In the genomic region with DNA sequence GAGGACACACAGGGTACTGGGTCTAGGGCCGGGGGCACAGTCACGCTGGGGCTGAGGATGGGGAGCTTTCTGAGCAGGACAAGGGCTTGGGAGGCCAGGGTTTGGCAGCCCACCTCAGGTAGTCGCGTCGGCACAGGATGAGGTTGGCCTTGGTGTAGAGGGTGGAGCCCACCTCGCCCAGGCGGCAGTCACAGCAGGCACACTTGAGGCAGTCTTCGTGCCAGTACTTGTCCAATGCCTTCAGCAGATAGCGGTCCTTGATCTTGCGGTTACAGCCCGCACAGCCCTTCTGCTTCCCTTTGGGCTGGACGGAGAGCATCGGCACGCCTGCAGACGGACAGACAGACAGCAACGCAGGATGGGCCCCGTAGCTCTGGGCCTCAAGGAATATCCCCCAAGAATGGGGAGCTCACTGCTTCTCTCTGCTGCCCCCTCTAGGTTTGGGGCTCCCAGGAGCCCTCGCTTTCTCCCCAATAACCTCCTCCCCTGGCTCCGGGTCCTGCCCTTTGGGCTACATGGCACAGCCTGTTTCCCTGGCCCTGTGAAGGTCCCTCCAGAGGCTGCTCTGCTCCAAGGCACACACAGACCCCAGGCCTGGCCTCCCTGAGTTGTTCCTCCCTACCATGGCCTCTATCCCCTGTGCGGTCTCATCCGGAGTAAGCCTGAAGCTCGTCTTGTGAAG, we compare ENCODE assay signal across 31 cellular contexts. TPM values are rescaled to one million over a fixed set of nuclear protein-coding genes. Genes with fewer than 3 reads are reported as not detected.
A peak's percentile ranks its signal among the peaks of the same experiment; 100 is the strongest.
DNase-seq lines count a peak whose midpoint lies in the region; ATAC-seq, FAIRE-seq and TF ChIP-seq lines count a peak whose summit lies in the region.
"Had no signal": no experiment of that assay in that cellular context is flagged by ENCODE, and none has a peak within 500 bp of the region (broad histone marks: within the 10 kb centered on the region; RNA-seq: fewer than 3 reads in every experiment).

No MANE protein-coding gene starts in this region.

- no peak overlapping the region for H2AFZ ChIP-seq in keratinocyte (ENCODE audit: control insufficient read depth, low read length)
- H2AFZ ChIP-seq: hepatocyte had no signal

- peak overlapping the region; percentile 59 for H3K4me2 ChIP-seq in keratinocyte (ENCODE audit: control insufficient read depth, extremely low read depth, insufficient read depth, low read depth, low read length)
- H3K4me2 ChIP-seq: hepatocyte had no signal

- H3K79me2 ChIP-seq in keratinocyte (ENCODE audit: control insufficient read depth, insufficient read depth, low read length), result no peaks in the 10 kb centered on the region
- H3K79me2 ChIP-seq: hepatocyte had no signal

- peaks cover 6% of the 10 kb centered on the region for H3K9me1 ChIP-seq in keratinocyte (ENCODE audit: control insufficient read depth, extremely low read depth, insufficient read depth, low read length)

- no peak overlapping the region for H3K4me3 ChIP-seq in WERI-Rb-1 (ENCODE audit: low read depth, low read length)
- H3K4me3 ChIP-seq in keratinocyte (ENCODE audit: control insufficient read depth in 2 of 3, extremely low read depth in 1 of 3, insufficient read depth in 2 of 3, low read depth in 1 of 3, low read length in 3 of 3), result no peak overlapping the region
- no peak overlapping the region for H3K4me3 ChIP-seq in tibial nerve
- H3K4me3 ChIP-seq: gastroesophageal sphincter, hepatocyte, pancreas, suprapubic skin had no signal

- WGBS in tibial nerve, 2 donors, result 90 to 97% methylated on average over 15 to 21 of the region's 22 CpGs

- DNase-seq in left ventricle myocardium superior (peak; percentile 12), cardiac septum (ENCODE audit: low spot score) (no peak), WERI-Rb-1 (no peak), keratinocyte (ENCODE audit: low read depth, low spot score) (no peak), NCI-H2227 (lab: John Stamatoyannopoulos, UW; ENCODE audit: unreplicated experiment) (no peak), dedifferentiated amniotic fluid mesenchymal stem cell (ENCODE audit: extremely low spot score) (no peak), tibial nerve (ENCODE audit: low spot score in 2 of 2) (no peak)
- DNase-seq: activated B cell treated with CpG ODN at 0.5 μM for 24 hours; activated CD4-positive, alpha-beta T cell treated with anti-CD3 and anti-CD28 coated beads, Interleukin-2, amount 10 ng/mL, durations not matched to agents 7 days and 5 days; activated effector memory CD4-positive, alpha-beta T cell treated with Interleukin-2 at 50 U/mL for 16 hours; activated T-cell treated with anti-CD3 and anti-CD28 coated beads, Interleukin-2, amount 50 U/mL, for 1 hour; CD4-positive, CD25-positive, alpha-beta regulatory T cell; mammary epithelial cell; NCI-H1694; NCI-H510A; RPMI8226; small intestine; stimulated activated naive CD4-positive, alpha-beta T cell had no signal

- FAIRE-seq in keratinocyte (lab: Jason Lieb, UNC), result no peak
- FAIRE-seq: A204.1, D721Med, GM12891, pancreas, small intestine had no signal

- H3K36me3 ChIP-seq in WERI-Rb-1 (peaks cover 25% of the 10 kb centered on the region), keratinocyte (ENCODE audit: control insufficient read depth in 2 of 2, extremely low read depth in 1 of 2, insufficient read depth in 2 of 2, low read length in 2 of 2) (no peaks in the 10 kb centered on the region), tibial nerve (no peaks in the 10 kb centered on the region)
- H3K36me3 ChIP-seq: gastroesophageal sphincter, pancreas, suprapubic skin had no signal

- ATAC-seq in left ventricle myocardium superior (no peak), GM21515 (IDR thresholded peaks at IDR 0.05; ENCODE audit: unreplicated experiment) (no peak)
- ATAC-seq: gastroesophageal sphincter had no signal

- peak overlapping the region; percentile 83 for H3K27ac ChIP-seq in WERI-Rb-1
- H3K27ac ChIP-seq in keratinocyte (ENCODE audit: control insufficient read depth, insufficient read depth, low read length), result no peak overlapping the region
- no peak overlapping the region for H3K27ac ChIP-seq in tibial nerve
- H3K27ac ChIP-seq: gastroesophageal sphincter, hepatocyte, pancreas, suprapubic skin had no signal

- TF ChIP-seq EP300 in tibial nerve (IDR thresholded peaks at IDR 0.05), result no peak

- TF ChIP-seq POLR2A in tibial nerve (IDR thresholded peaks at IDR 0.05), result no peak

- H3K9me3 ChIP-seq in WERI-Rb-1 (ENCODE audit: severe bottlenecking) (no peaks in the 10 kb centered on the region), keratinocyte (ENCODE audit: control insufficient read depth, low read depth, low read length) (no peaks in the 10 kb centered on the region), tibial nerve (no peaks in the 10 kb centered on the region)
- H3K9me3 ChIP-seq: gastroesophageal sphincter, pancreas, suprapubic skin had no signal

- dilution Hi-C loops in keratinocyte (cut with MboI; ENCODE audit: extremely low pct_ligation_motif_present, low sequenced_read_pairs), result no loop called here

- H3K4me1 ChIP-seq in keratinocyte (ENCODE audit: control insufficient read depth, extremely low read depth, insufficient read depth, low read length), result peaks cover 52% of the 10 kb centered on the region
- peaks cover 0 to 6% (median 0%) of the 10 kb centered on the region in 4 donors for H3K4me1 ChIP-seq in tibial nerve
- H3K4me1 ChIP-seq: pancreas had no signal

- H3K27me3 ChIP-seq in WERI-Rb-1 (ENCODE audit: insufficient read depth, low read depth, severe bottlenecking) (no peaks in the 10 kb centered on the region), keratinocyte (ENCODE audit: control insufficient read depth, extremely low read depth, insufficient read depth, low read length) (peaks cover 5% of the 10 kb centered on the region), tibial nerve (no peaks in the 10 kb centered on the region)
- H3K27me3 ChIP-seq: gastroesophageal sphincter, hepatocyte, pancreas had no signal

- intact Hi-C loops in left ventricle myocardium superior (cut with micrococcal nuclease), result no loop called here
- intact Hi-C loops in cardiac septum (cut with DNase I), result no loop called here

- H3K9ac ChIP-seq in keratinocyte (ENCODE audit: control insufficient read depth, extremely low read depth, insufficient read depth, low read length), result no peak overlapping the region

- peaks cover 18% of the 10 kb centered on the region for H4K20me1 ChIP-seq in keratinocyte (ENCODE audit: control insufficient read depth, extremely low read depth, insufficient read depth, low read length)

- TF ChIP-seq CTCF in WERI-Rb-1 (IDR thresholded peaks at IDR 0.05; ENCODE audit: low read depth, low read length), result no peak
- TF ChIP-seq CTCF in keratinocyte (optimal IDR thresholded peaks at IDR 0.05 in 1 of 3, IDR thresholded peaks at IDR 0.05 in 1 of 3, conservative IDR thresholded peaks at IDR 0.05 in 1 of 3; ENCODE audit: extremely low read depth in 1 of 3, insufficient read depth in 2 of 3, low read length in 3 of 3), result peak; percentile 7 to 34 (median 28)
- TF ChIP-seq CTCF in tibial nerve (IDR thresholded peaks at IDR 0.05), result no peak

RNA-seq across cellular contexts. Expression of a gene that starts 33.4 kb away (rescaled TPM):
- total RNA-seq in left ventricle myocardium superior (2.6 TPM), cardiac septum (0.46 TPM), tibial nerve (not detected)
- polyA plus RNA-seq in keratinocyte, result 0.08 to 0.18 TPM in 2 of 3 replicates, not detected in the other
- not detected for polyA plus RNA-seq in keratinocyte (2011; ENCODE audit: low read depth)
- not detected in 2 replicates for polyA plus RNA-seq in keratinocyte (2011; cell fraction: cytosol; rRNA removed)
- polyA plus RNA-seq in keratinocyte (2011; cell fraction: nucleus; rRNA removed), result not detected in 2 replicates
- not detected in 2 replicates for polyA plus RNA-seq in keratinocyte (2012; ENCODE audit: low replicate concordance)
- not detected in 3 replicates for polyA minus RNA-seq in keratinocyte
- polyA minus RNA-seq in keratinocyte (2011; cell fraction: cytosol; rRNA and poly(A)+ RNA removed), result not detected
- not detected in 2 replicates for polyA minus RNA-seq in keratinocyte (2011; cell fraction: nucleus; rRNA and poly(A)+ RNA removed)
- total RNA-seq: activated B cell treated with CpG ODN at 0.5 μM for 24 hours; activated CD4-positive, alpha-beta T cell treated with anti-CD3 and anti-CD28 coated beads, Interleukin-2, amount 10 ng/mL, durations not matched to agents 7 days and 5 days; CD4-positive, CD25-positive, alpha-beta regulatory T cell; dermis microvascular lymphatic vessel endothelial cell; fibroblast of lung; gastroesophageal sphincter; hepatocyte; SK-MEL-5; urinary bladder had no signal
- polyA plus RNA-seq: fibroblast of lung, IgD-negative memory B cell, mammary epithelial cell, small intestine had no signal

Comparison
In these comparisons a context has a peak if more than half of its experiments do, and no peak if none do; other contexts are left out.
1. CTCF ChIP-seq: peak in keratinocyte (3 of 3); none in WERI-Rb-1 (single experiment) and tibial nerve (0 of 5).